In the genomic region with DNA sequence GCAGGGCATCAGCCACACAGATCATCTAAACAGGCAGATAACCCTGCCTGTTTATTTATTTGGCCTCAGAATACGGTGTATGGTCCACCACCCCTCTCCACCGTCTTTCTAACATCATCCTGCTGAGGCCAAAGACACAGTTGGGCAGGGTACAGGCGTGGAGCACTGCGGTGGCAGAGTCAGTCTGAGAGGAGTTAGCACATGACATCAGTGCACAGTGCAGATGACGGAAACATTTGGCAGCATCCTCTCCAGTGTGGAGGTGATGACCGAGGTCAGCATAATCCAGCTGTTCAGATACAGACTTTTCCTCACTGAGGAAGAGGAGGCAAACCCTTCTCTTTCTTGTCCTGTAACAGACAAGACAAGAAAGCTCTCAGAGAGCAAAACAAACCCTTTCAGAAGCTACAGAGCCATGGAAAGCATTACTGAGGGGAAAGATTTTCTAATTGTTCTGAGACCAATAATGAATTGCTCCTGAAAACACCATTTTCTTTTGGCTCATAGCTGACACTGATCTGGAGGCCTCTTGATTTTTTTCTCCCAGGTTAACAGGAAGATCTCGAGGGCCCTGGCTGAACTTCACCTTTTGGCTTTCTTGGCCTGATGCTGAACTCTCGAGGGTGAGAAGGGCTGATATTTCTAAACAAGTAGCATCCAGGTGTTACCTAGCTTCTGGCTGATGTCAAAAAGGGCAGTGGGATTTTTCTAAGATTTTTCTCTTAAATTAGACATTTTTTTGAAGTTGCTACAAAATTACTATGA, we compare ENCODE assay signal across 8 cellular contexts. TPM values are rescaled to one million over a fixed set of nuclear protein-coding genes. Genes with fewer than 3 reads are reported as not detected.
DNase-seq lines count a peak whose midpoint lies in the region; ATAC-seq lines count a peak whose summit lies in the region.

No MANE protein-coding gene starts in this region.

- peak overlapping the region; percentile 77 for H3K4me3 Mint-ChIP-seq in activated naive CD4-positive, alpha-beta T cell treated with anti-CD3 and anti-CD28 coated beads for 36 hours

- peak; percentile 50 for ATAC-seq in GM21737 (IDR thresholded peaks at IDR 0.05; ENCODE audit: unreplicated experiment)

- intact Hi-C loops in activated naive CD4-positive, alpha-beta T cell treated with anti-CD3 and anti-CD28 coated beads for 36 hours (cut with micrococcal nuclease): loop anchor here (1.0 to 2.0 kb wide), 2 partner anchors 14 to 107 kb away; no protein-coding TSS in a partner anchor

- H3K4me1 Mint-ChIP-seq in activated naive CD4-positive, alpha-beta T cell treated with anti-CD3 and anti-CD28 coated beads for 36 hours (ENCODE audit: low read depth): peaks cover 71% of the 10 kb centered on the region

- peaks cover 19% of the 10 kb centered on the region for H3K36me3 Mint-ChIP-seq in activated naive CD4-positive, alpha-beta T cell treated with anti-CD3 and anti-CD28 coated beads for 36 hours (ENCODE audit: low read depth)

- peak; percentile 66 for DNase-seq in Daoy (ENCODE audit: low read depth)
- DNase-seq in NAMALWA (ENCODE audit: low spot score): peak; percentile 66
- DNase-seq in activated naive CD4-positive, alpha-beta T cell treated with anti-CD3 and anti-CD28 coated beads for 36 hours: peak; percentile 82
- peak in 27 of 51 donors; percentile 1 to 47 (median 17) for DNase-seq in hypothalamus (lab: John Stamatoyannopoulos, UW)
- DNase-seq in stimulated activated CD4-positive, alpha-beta T cell treated with anti-CD3 and anti-CD28 coated beads, Interleukin-15, amount 100 ng/mL, for 24 hours: peak; percentile 68
- DNase-seq in GDM1 (lab: John Stamatoyannopoulos, UW): no peak
- no peak for DNase-seq in SK-N-DZ (ENCODE audit: low spot score)

- H3K27ac Mint-ChIP-seq in activated naive CD4-positive, alpha-beta T cell treated with anti-CD3 and anti-CD28 coated beads for 36 hours: peak overlapping the region; percentile 94

- no peaks in the 10 kb centered on the region for H3K27me3 Mint-ChIP-seq in activated naive CD4-positive, alpha-beta T cell treated with anti-CD3 and anti-CD28 coated beads for 36 hours (ENCODE audit: low read depth)

- no peaks in the 10 kb centered on the region for H3K9me3 Mint-ChIP-seq in activated naive CD4-positive, alpha-beta T cell treated with anti-CD3 and anti-CD28 coated beads for 36 hours

- CTCF ChIA-PET in activated naive CD4-positive, alpha-beta T cell treated with anti-CD3 and anti-CD28 coated beads for 36 hours (lab: Charles Lee): interaction anchor here (0.7 to 1.8 kb wide), 9 partner anchors 11 to 400 kb away, joined by 3 to 7 read pairs (median 3); no protein-coding TSS in a partner anchor

RNA-seq across cellular contexts. Expression of gene NFKBIZ, which starts 20.1 kb away (rescaled TPM):
- total RNA-seq in Daoy (2014; rRNA removed; shearing (Covaris generic)): 23.2 and 65.5 TPM in 2 replicates
- total RNA-seq in activated naive CD4-positive, alpha-beta T cell treated with anti-CD3 and anti-CD28 coated beads for 36 hours: 10 to 100 TPM; 79.3 to 85.0 TPM
- polyA plus RNA-seq in SK-N-DZ (2014; cell fraction: cytosol; rRNA removed): 0.86 and 1.9 TPM in 2 replicates
- 2.1 and 7.6 TPM in 2 replicates for polyA plus RNA-seq in SK-N-DZ (2014; cell fraction: nucleus; rRNA removed)

RNA-seq across cellular contexts. Expression of gene NXPE3, which starts 50.2 kb away (rescaled TPM):
- 5.0 and 8.0 TPM in 2 replicates for total RNA-seq in Daoy (2014; rRNA removed; shearing (Covaris generic))
- 10 to 100 TPM; 18.9 to 19.3 TPM for total RNA-seq in activated naive CD4-positive, alpha-beta T cell treated with anti-CD3 and anti-CD28 coated beads for 36 hours
- polyA plus RNA-seq in SK-N-DZ (2014; cell fraction: cytosol; rRNA removed): 7.9 and 8.4 TPM in 2 replicates
- 2.4 and 5.0 TPM in 2 replicates for polyA plus RNA-seq in SK-N-DZ (2014; cell fraction: nucleus; rRNA removed)

Comparison
In these comparisons a context has a peak if more than half of its experiments do, and no peak if none do; other contexts are left out.
1. DNase-seq: peak in Daoy (single experiment), NAMALWA (single experiment), activated naive CD4-positive, alpha-beta T cell treated with anti-CD3 and anti-CD28 coated beads for 36 hours (single experiment), hypothalamus (27 of 51) and stimulated activated CD4-positive, alpha-beta T cell treated with anti-CD3 and anti-CD28 coated beads, Interleukin-15, amount 100 ng/mL, for 24 hours (single experiment); none in GDM1 (single experiment) and SK-N-DZ (single experiment).